ENCODE assay signal across 8 cellular contexts in genomic region chr4:139266583-139267257, GRCh38. TPM values are rescaled to one million over a fixed set of nuclear protein-coding genes. Genes with fewer than 3 reads are reported as not detected.
DNase-seq lines count a peak whose midpoint lies in the region; ATAC-seq, FAIRE-seq and TF ChIP-seq lines count a peak whose summit lies in the region.

No MANE protein-coding gene starts in this region.

- H3K4me1 Mint-ChIP-seq in progenitor cell of endocrine pancreas (ENCODE audit: low read depth), result peaks cover 19% of the 10 kb centered on the region

- H3K27ac Mint-ChIP-seq in progenitor cell of endocrine pancreas, result peak overlapping the region; percentile 44

- peak overlapping the region; percentile 43 for H3K4me3 Mint-ChIP-seq in progenitor cell of endocrine pancreas (ENCODE audit: low read depth)

- no peaks in the 10 kb centered on the region for H3K36me3 Mint-ChIP-seq in progenitor cell of endocrine pancreas (ENCODE audit: insufficient read depth)

- H3K27me3 Mint-ChIP-seq in progenitor cell of endocrine pancreas, result no peaks in the 10 kb centered on the region

- H3K36me3 ChIP-seq in SJSA1, result no peaks in the 10 kb centered on the region

- peak; percentile 96 for ATAC-seq in GM19351 (IDR thresholded peaks at IDR 0.05; ENCODE audit: unreplicated experiment)
- peak; percentile 99 for ATAC-seq in HG03439 (IDR thresholded peaks at IDR 0.05; ENCODE audit: unreplicated experiment)

- no peaks in the 10 kb centered on the region for H3K9me3 ChIP-seq in SJSA1 (replicated peaks)

- H3K27me3 ChIP-seq in SJSA1 (replicated peaks), result no peaks in the 10 kb centered on the region

- peak overlapping the region; percentile 18; the same call in 1 of the 2 replicates for H3K27ac ChIP-seq in SJSA1

- H3K4me1 ChIP-seq in SJSA1 (replicated peaks), result peaks cover 11% of the 10 kb centered on the region

- no peaks in the 10 kb centered on the region for H3K9me3 Mint-ChIP-seq in progenitor cell of endocrine pancreas (ENCODE audit: low read depth)

- DNase-seq in Ammon's horn (ENCODE audit: low spot score), result peak; percentile 70
- peak; percentile 51 to 63 for DNase-seq in SJSA1 (ENCODE audit: low read depth in 1 of 2, low spot score in 2 of 2)
- peak; percentile 1 to 13 (median 2) for DNase-seq in activated naive CD4-positive, alpha-beta T cell (lab: John Stamatoyannopoulos, UW)
- DNase-seq in globus pallidus (ENCODE audit: low spot score), result peak; percentile 55
- peak; percentile 15 for DNase-seq in progenitor cell of endocrine pancreas (ENCODE audit: low spot score, unreplicated experiment)
- peak; percentile 54 for DNase-seq in urothelium cell line (ENCODE audit: low spot score)

- no peak for TF ChIP-seq CTCF in progenitor cell of endocrine pancreas (IDR thresholded peaks at IDR 0.05; ENCODE audit: unreplicated experiment)

- H3K4me3 ChIP-seq in SJSA1, result peak overlapping the region; percentile 31

- FAIRE-seq in urothelium cell line (lab: Jason Lieb, UNC), result no peak

RNA-seq across cellular contexts. Expression of gene MGARP, which starts 13.3 kb away (rescaled TPM):
- 1.6 and 6.1 TPM in 2 replicates for total RNA-seq in SJSA1 (2014; rRNA removed; shearing (Covaris generic))
- 0.22 TPM in 1 of 2 replicates, not detected in the other for total RNA-seq in progenitor cell of endocrine pancreas

RNA-seq across cellular contexts. Expression of gene NAA15, which starts 34.6 kb away (rescaled TPM):
- 30.8 and 37.8 TPM in 2 replicates for total RNA-seq in SJSA1 (2014; rRNA removed; shearing (Covaris generic))
- 52.8 and 53.9 TPM in 2 replicates for total RNA-seq in progenitor cell of endocrine pancreas

RNA-seq across cellular contexts. Expression of gene NDUFC1, which starts 35.6 kb away (rescaled TPM):
- 56.2 and 68.5 TPM in 2 replicates for total RNA-seq in SJSA1 (2014; rRNA removed; shearing (Covaris generic))
- total RNA-seq in progenitor cell of endocrine pancreas, result 47.4 and 52.0 TPM in 2 replicates

Comparison
In these comparisons a context has a peak if more than half of its experiments do, and no peak if none do; other contexts are left out.
1. Peak in every context shown above with its lines: DNase-seq, ATAC-seq, H3K4me3 ChIP-seq and H3K27ac ChIP-seq.
2. DNase-seq: peak in every context shown above with its lines; median percentile 70 in Ammon's horn; 57 in SJSA1; 55 in globus pallidus; 54 in urothelium cell line; 15 in progenitor cell of endocrine pancreas; 2 in activated naive CD4-positive, alpha-beta T cell.